25 cellular contexts compared by ENCODE assay signal in genomic region chr11:62067741-62068140, GRCh38.
"Had no signal": no experiment of that assay in that cellular context is flagged by ENCODE, and none has a peak within 500 bp of the region (broad histone marks: within the 10 kb centered on the region; RNA-seq: fewer than 3 reads in every experiment).

No MANE protein-coding gene starts in this region.

- H3K4me1 Mint-ChIP-seq: endodermal cell had no signal

- H3K27ac ChIP-seq: colonic mucosa, coronary artery, dorsolateral prefrontal cortex, epithelial cell of prostate, esophagus muscularis mucosa, esophagus squamous epithelium, foreskin keratinocyte, gastrocnemius medialis, gastroesophageal sphincter, heart left ventricle, heart right ventricle had no signal

- H3K27me3 ChIP-seq: colonic mucosa, dorsolateral prefrontal cortex, esophagus muscularis mucosa, esophagus squamous epithelium, foreskin keratinocyte, gastrocnemius medialis, gastroesophageal sphincter, heart left ventricle, heart right ventricle had no signal

- H3K4me3 Mint-ChIP-seq: dendritic cell treated with granulocyte-macrophage colony-stimulating factor and Interleukin-4, amounts not matched to agents 40 ng/mL and 50 ng/mL, for 4 days; effector memory CD8-positive, alpha-beta T cell; endodermal cell had no signal

- H3K36me3 ChIP-seq: colonic mucosa, esophagus muscularis mucosa, esophagus squamous epithelium, gastrocnemius medialis, gastroesophageal sphincter, heart left ventricle, heart right ventricle had no signal

- ATAC-seq: effector memory CD8-positive, alpha-beta T cell; esophagus mucosa; foreskin keratinocyte; gastrocnemius medialis; gastroesophageal sphincter; heart left ventricle; heart right ventricle had no signal

- H3K27ac Mint-ChIP-seq: dendritic cell treated with granulocyte-macrophage colony-stimulating factor and Interleukin-4, amounts not matched to agents 40 ng/mL and 50 ng/mL, for 4 days; effector memory CD8-positive, alpha-beta T cell; endodermal cell had no signal

- H3K9me3 ChIP-seq: colonic mucosa, esophagus muscularis mucosa, esophagus squamous epithelium, gastrocnemius medialis, gastroesophageal sphincter, heart left ventricle, heart right ventricle had no signal

- H3K4me3 ChIP-seq: colonic mucosa, coronary artery, dorsolateral prefrontal cortex, esophagus muscularis mucosa, esophagus squamous epithelium, gastrocnemius medialis, gastroesophageal sphincter, heart left ventricle, heart right ventricle had no signal

- H3K4me1 ChIP-seq: colonic mucosa, esophagus muscularis mucosa, esophagus squamous epithelium, foreskin keratinocyte, gastrocnemius medialis, gastroesophageal sphincter had no signal

- DNase-seq: colonic mucosa; cortex of kidney; dermis blood vessel endothelial cell; dorsolateral prefrontal cortex; effector CD4-positive, alpha-beta T cell; effector CD8-positive, alpha-beta T cell; effector memory CD4-positive, alpha-beta T cell; effector memory CD8-positive, alpha-beta T cell; endodermal cell; erythroblast; esophagus squamous epithelium; foreskin fibroblast; foreskin keratinocyte; foreskin melanocyte; gastrocnemius medialis; glutamatergic neuron; head of caudate nucleus; heart left ventricle; heart right ventricle had no signal

- H3K9me3 Mint-ChIP-seq: dendritic cell treated with granulocyte-macrophage colony-stimulating factor and Interleukin-4, amounts not matched to agents 40 ng/mL and 50 ng/mL, for 4 days; effector memory CD8-positive, alpha-beta T cell; endodermal cell had no signal
